20 cellular contexts compared by ENCODE assay signal in genomic region chr6:166467436-166468000, GRCh38.
"Had no signal": no experiment of that assay in that cellular context is flagged by ENCODE, and none has a peak within 500 bp of the region (broad histone marks: within the 10 kb centered on the region; RNA-seq: fewer than 3 reads in every experiment).

No MANE protein-coding gene starts in this region.

- H3K36me3 ChIP-seq: neural progenitor cell, prostate gland had no signal

- H2AFZ ChIP-seq: neural progenitor cell had no signal

- H3K4me2 ChIP-seq: neural progenitor cell had no signal

- H3K4me3 ChIP-seq: left lung, mucosa of descending colon, neural progenitor cell, prostate gland, right atrium auricular region, upper lobe of right lung had no signal

- H3K9me3 ChIP-seq: left lung, mucosa of descending colon, prostate gland, right atrium auricular region, upper lobe of right lung had no signal

- DNase-seq: activated CD4-positive, alpha-beta memory T cell treated with anti-CD3 and anti-CD28 coated beads, Interleukin-2, amount 10 ng/mL, durations not matched to agents 7 days and 5 days; activated CD4-positive, alpha-beta T cell treated with anti-CD3 and anti-CD28 coated beads for 48 hours; activated CD4-positive, CD25-positive, alpha-beta regulatory T cell; activated CD8-positive, alpha-beta memory T cell treated with anti-CD3 and anti-CD28 coated beads, Interleukin-2, amount 10 ng/mL, durations not matched to agents 7 days and 5 days; activated naive CD4-positive, alpha-beta T cell treated with anti-CD3 and anti-CD28 coated beads for 36 hours; anterior cingulate cortex; dermis blood vessel endothelial cell; effector memory CD8-positive, alpha-beta T cell; foreskin fibroblast; left lung; mucosa of descending colon; naive B cell; stimulated activated CD4-positive, alpha-beta T cell treated with anti-CD3 and anti-CD28 coated beads, Interleukin-12 subunit alpha, Interleukin-12 subunit beta, amount 100 ng/mL, for 4 hours; stimulated activated CD4-positive, alpha-beta T cell treated with anti-CD3 and anti-CD28 coated beads, Interleukin-1b, Interleukin-23, amount 100 ng/mL, for 48 hours; stimulated activated CD8-positive, alpha-beta memory T cell treated with anti-CD3 and anti-CD28 coated beads, Interleukin-4, amount 100 ng/mL, for 48 hours; stimulated activated naive CD4-positive, alpha-beta T cell; upper lobe of right lung had no signal

- H3K9ac ChIP-seq: neural progenitor cell had no signal

- H3K4me1 ChIP-seq: neural progenitor cell, prostate gland, right atrium auricular region, upper lobe of right lung had no signal

- H3K27me3 ChIP-seq: left lung, neural progenitor cell, right atrium auricular region, upper lobe of right lung had no signal

- ATAC-seq: activated CD8-positive, alpha-beta memory T cell treated with anti-CD3 and anti-CD28 coated beads, Interleukin-2, amount 10 ng/mL, durations not matched to agents 7 days and 5 days; effector memory CD8-positive, alpha-beta T cell; left lung; mucosa of descending colon; upper lobe of right lung had no signal

- H3K27ac ChIP-seq: neural progenitor cell, prostate gland, right atrium auricular region, upper lobe of right lung had no signal
